In genomic region chr4:110630621-110631402, GRCh38 we compare ENCODE assay signal across 19 cellular contexts. TPM values are rescaled to one million over a fixed set of nuclear protein-coding genes. Genes with fewer than 3 reads are reported as not detected.
DNase-seq lines count a peak whose midpoint lies in the region; FAIRE-seq and TF ChIP-seq lines count a peak whose summit lies in the region.
"Had no signal": no experiment of that assay in that cellular context is flagged by ENCODE, and none has a peak within 500 bp of the region (broad histone marks: within the 10 kb centered on the region; RNA-seq: fewer than 3 reads in every experiment).

No MANE protein-coding gene starts in this region.

- CTCF ChIA-PET in endothelial cell of umbilical vein (lab: Charles Lee), result interaction anchor here (0.7 to 5.0 kb wide), 11 partner anchors 8 to 1401 kb away, joined by 3 to 78 read pairs (median 3); partner anchors contain the start of gene PITX2

- POLR2A ChIA-PET in endothelial cell of umbilical vein (lab: Charles Lee), result no interaction called here

- peaks cover 52% of the 10 kb centered on the region for H3F3A ChIP-seq in neural progenitor cell (ENCODE audit: low read depth)

- no peak for TF ChIP-seq CTCF in endothelial cell of umbilical vein (IDR thresholded peaks at IDR 0.05; ENCODE audit: extremely low read depth in 1 of 2, insufficient read depth in 1 of 2, low read depth in 1 of 2, low read length in 2 of 2)
- TF ChIP-seq CTCF in neural progenitor cell (IDR thresholded peaks at IDR 0.05), result no peak

- H3K4me2 ChIP-seq in endothelial cell of umbilical vein (ENCODE audit: insufficient read depth, low read length) (no peak overlapping the region), neural progenitor cell (peak overlapping the region; percentile 82)

- H4K20me1 ChIP-seq in endothelial cell of umbilical vein (replicated peaks; ENCODE audit: control insufficient read depth, extremely low read depth, insufficient read depth, low read length) (no peaks in the 10 kb centered on the region), neural progenitor cell (ENCODE audit: low read depth) (peaks cover 61% of the 10 kb centered on the region)

- DNase-seq in NCI-H510A treated with DMSO at 0.1 percent for 48 hours (lab: John Stamatoyannopoulos, UW), result peak; percentile 62
- DNase-seq in NCI-H510A (lab: John Stamatoyannopoulos, UW), result no peak
- no peak for DNase-seq in endothelial cell of umbilical vein (ENCODE audit: low read depth, low spot score)
- peak; percentile 75 for DNase-seq in neural progenitor cell (ENCODE audit: low spot score)
- DNase-seq in T1000 (lab: John Stamatoyannopoulos, UW), result no peak
- DNase-seq in caudate nucleus (lab: John Stamatoyannopoulos, UW), result no peak
- DNase-seq in SHP77 treated with DMSO at 0.1 percent for 48 hours (lab: John Stamatoyannopoulos, UW), result no peak
- DNase-seq: activated CD4-positive, CD25-positive, alpha-beta regulatory T cell; brain microvascular endothelial cell; CD8-positive, alpha-beta T cell; effector memory CD4-positive, alpha-beta T cell; NCI-H345; OCI-M1; SK-N-SH; stimulated activated naive CD4-positive, alpha-beta T cell treated with Interleukin-2 at 50 U/mL for 16 hours had no signal

- H3K9me3 ChIP-seq in HUES48 (ENCODE audit: control insufficient read depth, insufficient read depth, low read length) (no peaks in the 10 kb centered on the region), endothelial cell of umbilical vein (replicated peaks; ENCODE audit: control insufficient read depth, insufficient read depth, low read length) (no peaks in the 10 kb centered on the region), neural progenitor cell (ENCODE audit: low read depth) (no peaks in the 10 kb centered on the region)
- H3K9me3 ChIP-seq: SK-N-SH had no signal

- BruUV-seq in endothelial cell of umbilical vein (replicated peaks; lab: Mats Ljungman, UMichigan), result no TSS peak

- intact Hi-C loops in endothelial cell of umbilical vein (cut with micrococcal nuclease), result no loop called here

- H2AFZ ChIP-seq in endothelial cell of umbilical vein (ENCODE audit: low read depth, low read length), result no peak overlapping the region
- H2AFZ ChIP-seq in neural progenitor cell (replicated peaks), result no peak overlapping the region

- peaks cover 68% of the 10 kb centered on the region for H3K4me1 ChIP-seq in HUES48 (ENCODE audit: control insufficient read depth, insufficient read depth, low read length)
- no peaks in the 10 kb centered on the region for H3K4me1 ChIP-seq in endothelial cell of umbilical vein (ENCODE audit: control insufficient read depth, extremely low read depth, insufficient read depth, low read length)
- H3K4me1 ChIP-seq in neural progenitor cell, result peaks cover 47% of the 10 kb centered on the region
- H3K4me1 ChIP-seq: foreskin keratinocyte had no signal

- H3K27ac Mint-ChIP-seq in neural progenitor cell, result no peak overlapping the region
- H3K27ac Mint-ChIP-seq: CD8-positive, alpha-beta T cell had no signal

- dilution Hi-C loops in endothelial cell of umbilical vein (cut with MboI; ENCODE audit: extremely low pct_ligation_motif_present, low sequenced_read_pairs), result no loop called here

- H3K36me3 ChIP-seq in HUES48 (ENCODE audit: control insufficient read depth, insufficient read depth, low read length) (no peaks in the 10 kb centered on the region), endothelial cell of umbilical vein (ENCODE audit: control insufficient read depth in 2 of 2, extremely low read depth in 1 of 2, insufficient read depth in 2 of 2, low read length in 2 of 2) (no peaks in the 10 kb centered on the region), neural progenitor cell (no peaks in the 10 kb centered on the region)
- H3K36me3 ChIP-seq: brain microvascular endothelial cell had no signal

- no peaks in the 10 kb centered on the region for H3K9me1 ChIP-seq in endothelial cell of umbilical vein (replicated peaks; ENCODE audit: control insufficient read depth, extremely low read depth, insufficient read depth, low read length)

- H3K27ac ChIP-seq in HUES48 (ENCODE audit: low read depth, low read length) (no peak overlapping the region), endothelial cell of umbilical vein (ENCODE audit: insufficient read depth, low read depth, low read length) (no peak overlapping the region), neural progenitor cell (no peak overlapping the region), caudate nucleus (ENCODE audit: low read depth, low read length) (no peak overlapping the region)
- H3K27ac ChIP-seq: 22Rv1, brain microvascular endothelial cell, foreskin keratinocyte had no signal

- FAIRE-seq in endothelial cell of umbilical vein (lab: Jason Lieb, UNC), result peak; percentile 54
- FAIRE-seq: keratinocyte had no signal

- TF ChIP-seq POLR2A in endothelial cell of umbilical vein (IDR thresholded peaks at IDR 0.05; ENCODE audit: low read depth, low read length), result no peak

- H3K27me3 ChIP-seq in HUES48 (ENCODE audit: control insufficient read depth, insufficient read depth, low read length) (peaks cover 99% of the 10 kb centered on the region), endothelial cell of umbilical vein (ENCODE audit: control insufficient read depth in 2 of 2, insufficient read depth in 2 of 2, low read length in 2 of 2) (peaks cover 92% of the 10 kb centered on the region in 2 experiments), neural progenitor cell (peaks cover 99% of the 10 kb centered on the region)
- H3K27me3 ChIP-seq: foreskin keratinocyte had no signal

- H3K4me1 Mint-ChIP-seq in neural progenitor cell, result peaks cover 32% of the 10 kb centered on the region

- H3K27me3 Mint-ChIP-seq in neural progenitor cell (ENCODE audit: insufficient read depth, low read depth), result peaks cover 88% of the 10 kb centered on the region

- H3K9me3 Mint-ChIP-seq in neural progenitor cell, result peaks cover 6% of the 10 kb centered on the region
- H3K9me3 Mint-ChIP-seq: CD8-positive, alpha-beta T cell had no signal

- H3K79me2 ChIP-seq in endothelial cell of umbilical vein (ENCODE audit: control insufficient read depth, insufficient read depth, low read length), result no peaks in the 10 kb centered on the region
- no peaks in the 10 kb centered on the region for H3K79me2 ChIP-seq in neural progenitor cell (ENCODE audit: low read depth)

- H3K4me3 Mint-ChIP-seq in neural progenitor cell, result peak overlapping the region; percentile 70
- H3K4me3 Mint-ChIP-seq: CD8-positive, alpha-beta T cell had no signal

- H3K4me3 ChIP-seq in HUES48 (ENCODE audit: low read depth, low read length) (peak overlapping the region; percentile 41), endothelial cell of umbilical vein (replicated peaks in 1 of 3; ENCODE audit: insufficient read depth in 1 of 3, low read depth in 1 of 3, low read length in 3 of 3) (no peak overlapping the region), neural progenitor cell (peak overlapping the region; percentile 57)

- no peak overlapping the region for H3K9ac ChIP-seq in HUES48 (ENCODE audit: low read depth, low read length)
- no peak overlapping the region for H3K9ac ChIP-seq in endothelial cell of umbilical vein (replicated peaks; ENCODE audit: extremely low read depth, insufficient read depth, low read length)
- no peak overlapping the region for H3K9ac ChIP-seq in neural progenitor cell
- H3K9ac ChIP-seq: SK-N-SH had no signal

- H3K36me3 Mint-ChIP-seq in neural progenitor cell, result no peaks in the 10 kb centered on the region
- H3K36me3 Mint-ChIP-seq: CD8-positive, alpha-beta T cell had no signal

TF ChIP-seq in endothelial cell of umbilical vein, 7 proteins besides CTCF, POLR2A, EP300 and RAD21:
- no peak for TF ChIP-seq MYC (IDR thresholded peaks at IDR 0.05; ENCODE audit: low read depth, low read length)
- TF ChIP-seq EZH2 (IDR thresholded peaks at IDR 0.05; ENCODE audit: borderline replicate concordance, low read depth, low read length, severe bottlenecking), result peak; percentile 90

RNA-seq across cellular contexts. Expression of gene PITX2, which starts 7.9 kb away (rescaled TPM):
- total RNA-seq in endothelial cell of umbilical vein (0.31 and 0.35 TPM in 2 replicates), neural progenitor cell (ENCODE audit: low replicate concordance) (0.59 and 1.6 TPM in 2 replicates)
- 0.04 and 0.11 TPM in 2 replicates for polyA plus RNA-seq in endothelial cell of umbilical vein
- polyA plus RNA-seq in endothelial cell of umbilical vein (2011; cell fraction: cytosol; rRNA removed), result 0.09 TPM in 1 of 2 replicates, not detected in the other
- 0.16 and 0.18 TPM in 2 replicates for polyA plus RNA-seq in endothelial cell of umbilical vein (2011; cell fraction: nucleus; rRNA removed)
- polyA plus RNA-seq in endothelial cell of umbilical vein (2012), result not detected in 2 replicates
- polyA minus RNA-seq in endothelial cell of umbilical vein, result not detected in 2 replicates
- polyA minus RNA-seq in endothelial cell of umbilical vein (2011; cell fraction: cytosol; rRNA and poly(A)+ RNA removed), result 3.9 TPM
- polyA minus RNA-seq in endothelial cell of umbilical vein (2011; cell fraction: nucleus; rRNA and poly(A)+ RNA removed), result not detected in 2 replicates
- total RNA-seq: CD8-positive, alpha-beta T cell had no signal
- polyA plus RNA-seq: keratinocyte, SK-N-SH had no signal

Comparison
In these comparisons a context has a peak if more than half of its experiments do, and no peak if none do; other contexts are left out.
1. DNase-seq: peak in NCI-H510A treated with DMSO at 0.1 percent for 48 hours (single experiment) and neural progenitor cell (single experiment); none in NCI-H510A (single experiment), endothelial cell of umbilical vein (single experiment), T1000 (single experiment), caudate nucleus (0 of 61) and SHP77 treated with DMSO at 0.1 percent for 48 hours (single experiment).
2. H3K4me3 ChIP-seq: peak in HUES48 (single experiment) and neural progenitor cell (single experiment); none in endothelial cell of umbilical vein (0 of 3).